ENCODE assay signal across 24 cellular contexts in genomic region chr4:170017252-170017651, GRCh38.
"Had no signal": no experiment of that assay in that cellular context is flagged by ENCODE, and none has a peak within 500 bp of the region (broad histone marks: within the 10 kb centered on the region; RNA-seq: fewer than 3 reads in every experiment).

No MANE protein-coding gene starts in this region.

- H3K27ac ChIP-seq: ascending aorta, SJCRH30 had no signal

- DNase-seq: activated CD4-positive, alpha-beta T cell treated with anti-CD3 and anti-CD28 coated beads for 48 hours; activated CD4-positive, alpha-beta T cell treated with anti-CD3 and anti-CD28 coated beads, Interleukin-2, amount 50 U/mL, for 4 hours; activated CD4-positive, CD25-positive, alpha-beta regulatory T cell treated with anti-CD3 and anti-CD28 coated beads, Interleukin-2, amount 50 U/mL, for 72 hours; activated CD8-positive, alpha-beta memory T cell treated with anti-CD3 and anti-CD28 coated beads, Interleukin-2, amount 50 U/mL, for 48 hours; activated CD8-positive, alpha-beta T cell treated with anti-CD3 and anti-CD28 coated beads, Interleukin-2, amount 10 ng/mL, durations not matched to agents 7 days and 5 days; activated effector memory CD4-positive, alpha-beta T cell treated with Interleukin-2 at 50 U/mL for 16 hours; activated naive CD4-positive, alpha-beta T cell; activated T-cell treated with anti-CD3 and anti-CD28 coated beads, Interleukin-2, amount 50 U/mL, for 1 hour; Karpas-422; MM.1S; NCI-H1105; NCI-H1436; NCI-H1694 treated with DMSO at 0.1 percent for 48 hours; NCI-H446; NCI-H524; OCI-M1; Right ventricle myocardium superior; RPMI8226; SJCRH30; SW 1271 had no signal

- H3K4me3 ChIP-seq: ascending aorta, SJCRH30 had no signal

- H3K36me3 ChIP-seq: ascending aorta, SJCRH30 had no signal

- ATAC-seq: activated CD8-positive, alpha-beta T cell treated with anti-CD3 and anti-CD28 coated beads, Interleukin-2, amount 10 ng/mL, durations not matched to agents 7 days and 5 days; Panc1; SK-N-SH treated with all-trans-retinoic acid at 6 μM for 48 hours; WTC11 had no signal

- H3K27me3 ChIP-seq: ascending aorta, SJCRH30 had no signal

- H3K4me1 ChIP-seq: SJCRH30 had no signal

- H3K9me3 ChIP-seq: ascending aorta, SJCRH30 had no signal
